In genomic region chr7:47923081-47923875, GRCh38 we compare ENCODE assay signal across 5 cellular contexts. TPM values are rescaled to one million over a fixed set of nuclear protein-coding genes. Genes with fewer than 3 reads are reported as not detected.
DNase-seq lines count a peak whose midpoint lies in the region; ATAC-seq, FAIRE-seq and TF ChIP-seq lines count a peak whose summit lies in the region.
"Not testable (repeated sequence)": the region's sequence is repeated elsewhere in the genome, so short reads cannot be mapped to it uniquely, and the experiment has no call there.

No MANE protein-coding gene starts in this region.

- not testable (repeated sequence) for H3K27me3 Mint-ChIP-seq in Caco-2 (ENCODE audit: insufficient read depth, unreplicated experiment); endodermal cell (ENCODE audit: insufficient read depth); progenitor cell of endocrine pancreas; type B pancreatic cell

- not testable (repeated sequence) for TF ChIP-seq CTCF in Caco-2 (IDR thresholded peaks at IDR 0.05; ENCODE audit: insufficient read depth in 1 of 2, low read depth in 1 of 2, low read length in 1 of 2, severe bottlenecking in 1 of 2, unreplicated experiment in 1 of 2); endodermal cell (conservative IDR thresholded peaks at IDR 0.05); HepG2 (CRISPR knock-in tag; IDR thresholded peaks at IDR 0.05); progenitor cell of endocrine pancreas (IDR thresholded peaks at IDR 0.05; ENCODE audit: unreplicated experiment); type B pancreatic cell (conservative IDR thresholded peaks at IDR 0.05)

- not testable (repeated sequence) for H3K36me3 Mint-ChIP-seq in Caco-2 (ENCODE audit: insufficient read depth, unreplicated experiment); type B pancreatic cell
- H3K36me3 Mint-ChIP-seq in endodermal cell (ENCODE audit: low read depth), result peaks cover 20% of the 10 kb centered on the region
- H3K36me3 Mint-ChIP-seq in progenitor cell of endocrine pancreas (ENCODE audit: insufficient read depth), result peaks cover 11% of the 10 kb centered on the region

- not testable (repeated sequence) for H4K20me1 ChIP-seq in HepG2 (ENCODE audit: insufficient read depth, low read length)

- not testable (repeated sequence) for H3K27ac ChIP-seq in endodermal cell (ENCODE audit: low read depth, low read length); HepG2 (ENCODE audit: extremely low read length, insufficient read depth, low read length)

- H3K4me3 Mint-ChIP-seq in Caco-2 (ENCODE audit: unreplicated experiment); endodermal cell; progenitor cell of endocrine pancreas (ENCODE audit: low read depth); type B pancreatic cell: not testable (repeated sequence)

- intact Hi-C loops in Caco-2 (cut with micrococcal nuclease; ENCODE audit: unreplicated experiment); HepG2 (cut with micrococcal nuclease; ENCODE audit: unreplicated experiment): not testable (repeated sequence)

- H3K4me2 ChIP-seq in HepG2 (ENCODE audit: low read depth, low read length), result not testable (repeated sequence)

- DNase-seq in Caco-2, result peak; percentile 29 to 65
- peak; percentile 38 for DNase-seq in endodermal cell
- DNase-seq in HepG2 (ENCODE audit: low spot score); progenitor cell of endocrine pancreas (ENCODE audit: low spot score, unreplicated experiment); type B pancreatic cell (ENCODE audit: extremely low spot score, unreplicated experiment): not testable (repeated sequence)

- H3K9me3 Mint-ChIP-seq in Caco-2 (ENCODE audit: unreplicated experiment), result peaks cover 12% of the 10 kb centered on the region
- H3K9me3 Mint-ChIP-seq in endodermal cell, result peaks cover 46% of the 10 kb centered on the region
- peaks cover 28% of the 10 kb centered on the region for H3K9me3 Mint-ChIP-seq in progenitor cell of endocrine pancreas (ENCODE audit: low read depth)
- H3K9me3 Mint-ChIP-seq in type B pancreatic cell, result not testable (repeated sequence)

- not testable (repeated sequence) for H3K9ac ChIP-seq in endodermal cell (ENCODE audit: extremely low read depth, low read length, poor library complexity, severe bottlenecking); HepG2 (ENCODE audit: insufficient read depth, low read depth, low read length)

- H3K4me3 ChIP-seq in Caco-2 (ENCODE audit: low read depth, low read length); HepG2 (replicated peaks in 1 of 3; ENCODE audit: insufficient read depth in 1 of 3, low read depth in 2 of 3, low read length in 3 of 3): not testable (repeated sequence)
- peak overlapping the region; percentile 46 for H3K4me3 ChIP-seq in endodermal cell (ENCODE audit: low read length)

- H2AFZ ChIP-seq in HepG2 (ENCODE audit: low read length), result not testable (repeated sequence)

- H3K79me2 ChIP-seq in HepG2 (ENCODE audit: insufficient read depth, low read length), result not testable (repeated sequence)

- CTCF ChIA-PET in Caco-2 (lab: Charles Lee); HepG2 (lab: Yijun Ruan, JAX; ENCODE audit: low intra/inter-chr PET ratio, low total read pairs): not testable (repeated sequence)

- H3K9me3 ChIP-seq in Caco-2; HepG2 (ENCODE audit: low read length): not testable (repeated sequence)
- H3K9me3 ChIP-seq in endodermal cell (ENCODE audit: control insufficient read depth, low read length), result peaks cover 39% of the 10 kb centered on the region

- ATAC-seq in HepG2, result not testable (repeated sequence)

- not testable (repeated sequence) for H3K36me3 ChIP-seq in Caco-2 (ENCODE audit: control insufficient read depth, insufficient read depth, low read length); endodermal cell (ENCODE audit: control insufficient read depth, insufficient read depth, low read length); HepG2 (replicated peaks in 1 of 2; ENCODE audit: control insufficient read depth in 1 of 2, insufficient read depth in 2 of 2, low read length in 2 of 2)

- POLR2A ChIA-PET in Caco-2 (lab: Charles Lee); HepG2 (lab: Yijun Ruan, JAX): not testable (repeated sequence)

- in situ Hi-C loops in HepG2 (cut with HindIII; ENCODE audit: extremely low pct_ligation_motif_present, low pct_unique_long_range_greater_than_20kb), result not testable (repeated sequence)

- TF ChIP-seq RAD21 in HepG2 (CRISPR knock-in tag; IDR thresholded peaks at IDR 0.05), result not testable (repeated sequence)

- FAIRE-seq in HepG2 (lab: Jason Lieb, UNC), result not testable (repeated sequence)

- not testable (repeated sequence) for H3K27me3 ChIP-seq in Caco-2 (replicated peaks; ENCODE audit: control insufficient read depth, insufficient read depth, low read length); endodermal cell (ENCODE audit: control insufficient read depth, insufficient read depth, low read length, poor library complexity, severe bottlenecking); HepG2 (ENCODE audit: control insufficient read depth in 1 of 2, insufficient read depth in 2 of 2, low read length in 2 of 2)

- TF ChIP-seq POLR2A in HepG2 (IDR thresholded peaks at IDR 0.05; ENCODE audit: insufficient read depth in 1 of 2, low read depth in 2 of 2, low read length in 2 of 2), result not testable (repeated sequence)

- not testable (repeated sequence) for TF ChIP-seq EP300 in HepG2 (IDR thresholded peaks at IDR 0.05; ENCODE audit: low read depth in 2 of 2, low read length in 2 of 2); HepG2 (CRISPR knock-in tag; IDR thresholded peaks at IDR 0.05; ENCODE audit: borderline replicate concordance)

- not testable (repeated sequence) for H3K4me1 ChIP-seq in Caco-2; endodermal cell (ENCODE audit: control insufficient read depth, insufficient read depth, low read length); HepG2 (ENCODE audit: insufficient read depth, low read length)

- 79% methylated on average over 6 of the region's 8 CpGs; no CpG with 5 or more reads in 1 of the 2 experiments for WGBS in endodermal cell (ENCODE audit: insufficient coverage in 1 of 2, insufficient read length in 1 of 2), 2 experiments
- WGBS in HepG2 (ENCODE audit: low lambda C conversion rate), result 15% methylated on average over 8 of the region's 8 CpGs

- not testable (repeated sequence) for H3K4me1 Mint-ChIP-seq in Caco-2 (ENCODE audit: low read depth, unreplicated experiment); endodermal cell; type B pancreatic cell (ENCODE audit: unreplicated experiment)
- H3K4me1 Mint-ChIP-seq in progenitor cell of endocrine pancreas (ENCODE audit: low read depth), result peaks cover 14% of the 10 kb centered on the region

- not testable (repeated sequence) for H3K27ac Mint-ChIP-seq in Caco-2 (ENCODE audit: unreplicated experiment)
- H3K27ac Mint-ChIP-seq in endodermal cell, result peak overlapping the region; percentile 52
- peak overlapping the region; percentile 88 for H3K27ac Mint-ChIP-seq in progenitor cell of endocrine pancreas
- peak overlapping the region; percentile 47 for H3K27ac Mint-ChIP-seq in type B pancreatic cell

- not testable (repeated sequence) for BruUV-seq in Caco-2 (replicated peaks; lab: Mats Ljungman, UMichigan); HepG2 (replicated peaks; lab: Mats Ljungman, UMichigan)

RNA-seq across cellular contexts. Expression of gene PKD1L1, which starts 25.0 kb away (rescaled TPM):
- total RNA-seq in Caco-2 (2022) (0.25 and 0.28 TPM in 2 replicates), endodermal cell (under 1 TPM; 0.13 to 0.20 TPM), HepG2 (2016; rRNA removed; fragmentation: Illumina TruSeq; extraction: Trizol) (not detected in 2 replicates), progenitor cell of endocrine pancreas (0.67 and 0.89 TPM in 2 replicates), type B pancreatic cell (ENCODE audit: low replicate concordance) (0.17 and 0.67 TPM in 2 replicates)
- 0.18 TPM for polyA plus RNA-seq in endodermal cell (2013, experiment 1 of 2)
- 0.08 TPM for polyA plus RNA-seq in endodermal cell (2013, experiment 2 of 2)
- not detected in 2 replicates for total RNA-seq in HepG2 (2016; cell fraction: cytosol; rRNA removed; fragmentation: Illumina TruSeq; extraction: Trizol; ENCODE audit: low read depth)
- total RNA-seq in HepG2 (2016; cell fraction: insoluble cytoplasmic fraction; rRNA removed; fragmentation: Illumina TruSeq; extraction: Trizol), result 0.02 TPM in 1 of 2 replicates, not detected in the other
- total RNA-seq in HepG2 (2016; cell fraction: membrane; rRNA removed; fragmentation: Illumina TruSeq; extraction: Trizol), result 0.03 TPM in 1 of 2 replicates, not detected in the other
- total RNA-seq in HepG2 (2016; cell fraction: nucleus; rRNA removed; fragmentation: Illumina TruSeq; extraction: Trizol), result 0.06 TPM in 1 of 2 replicates, not detected in the other
- 0.01 TPM in 2 replicates for polyA plus RNA-seq in HepG2 (2011; rRNA removed)
- polyA plus RNA-seq in HepG2 (2011; cell fraction: cytosol; rRNA removed), result 0.04 TPM in 1 of 2 replicates, not detected in the other
- polyA plus RNA-seq in HepG2 (2011; cell fraction: nucleus; rRNA removed), result 0.09 and 0.11 TPM in 2 replicates
- polyA plus RNA-seq in HepG2 (2012), result 0.03 TPM in 1 of 2 replicates, not detected in the other
- not detected in 2 replicates for polyA plus RNA-seq in HepG2 (2016; cell fraction: cytosol; fragmentation: Illumina TruSeq; extraction: Trizol; ENCODE audit: low read depth)
- polyA plus RNA-seq in HepG2 (2016; cell fraction: insoluble cytoplasmic fraction; fragmentation: Illumina TruSeq; extraction: Trizol; ENCODE audit: low read depth), result not detected in 2 replicates
- not detected in 2 replicates for polyA plus RNA-seq in HepG2 (2016; cell fraction: membrane; fragmentation: Illumina TruSeq; extraction: Trizol; ENCODE audit: low read depth)
- not detected in 2 replicates for polyA plus RNA-seq in HepG2 (2016; cell fraction: nucleus; fragmentation: Illumina TruSeq; extraction: Trizol; ENCODE audit: insufficient read depth, low read depth)
- polyA minus RNA-seq in HepG2 (2011; rRNA and poly(A)+ RNA removed; ENCODE audit: low replicate concordance), result 0.02 and 0.50 TPM in 2 replicates
- polyA minus RNA-seq in HepG2 (2011; cell fraction: cytosol; rRNA and poly(A)+ RNA removed), result not detected in 2 replicates
- polyA minus RNA-seq in HepG2 (2011; cell fraction: nucleus; rRNA and poly(A)+ RNA removed), result 0.12 and 0.13 TPM in 2 replicates

RNA-seq across cellular contexts. Expression of gene HUS1, which starts 56.1 kb away (rescaled TPM):
- 31.3 and 32.3 TPM in 2 replicates for total RNA-seq in Caco-2 (2022)
- total RNA-seq in endodermal cell, result 10 to 100 TPM; 37.0 to 42.5 TPM
- 19.0 TPM for polyA plus RNA-seq in endodermal cell (2013, experiment 1 of 2)
- 21.8 TPM for polyA plus RNA-seq in endodermal cell (2013, experiment 2 of 2)
- total RNA-seq in HepG2 (2016; rRNA removed; fragmentation: Illumina TruSeq; extraction: Trizol), result 16.9 and 23.4 TPM in 2 replicates
- total RNA-seq in HepG2 (2016; cell fraction: cytosol; rRNA removed; fragmentation: Illumina TruSeq; extraction: Trizol; ENCODE audit: low read depth), result 5.3 and 6.1 TPM in 2 replicates
- total RNA-seq in HepG2 (2016; cell fraction: insoluble cytoplasmic fraction; rRNA removed; fragmentation: Illumina TruSeq; extraction: Trizol), result 18.0 and 19.9 TPM in 2 replicates
- total RNA-seq in HepG2 (2016; cell fraction: membrane; rRNA removed; fragmentation: Illumina TruSeq; extraction: Trizol), result 8.5 and 9.4 TPM in 2 replicates
- 22.2 and 23.7 TPM in 2 replicates for total RNA-seq in HepG2 (2016; cell fraction: nucleus; rRNA removed; fragmentation: Illumina TruSeq; extraction: Trizol)
- 12.2 and 14.8 TPM in 2 replicates for polyA plus RNA-seq in HepG2 (2011; rRNA removed)
- 7.0 and 10.4 TPM in 2 replicates for polyA plus RNA-seq in HepG2 (2011; cell fraction: cytosol; rRNA removed)
- 10.9 and 14.7 TPM in 2 replicates for polyA plus RNA-seq in HepG2 (2011; cell fraction: nucleus; rRNA removed)
- polyA plus RNA-seq in HepG2 (2012), result 9.9 and 10.9 TPM in 2 replicates
- polyA plus RNA-seq in HepG2 (2016; cell fraction: cytosol; fragmentation: Illumina TruSeq; extraction: Trizol; ENCODE audit: low read depth), result 7.2 and 8.7 TPM in 2 replicates
- 17.7 and 20.2 TPM in 2 replicates for polyA plus RNA-seq in HepG2 (2016; cell fraction: insoluble cytoplasmic fraction; fragmentation: Illumina TruSeq; extraction: Trizol; ENCODE audit: low read depth)
- 7.8 and 8.6 TPM in 2 replicates for polyA plus RNA-seq in HepG2 (2016; cell fraction: membrane; fragmentation: Illumina TruSeq; extraction: Trizol; ENCODE audit: low read depth)
- polyA plus RNA-seq in HepG2 (2016; cell fraction: nucleus; fragmentation: Illumina TruSeq; extraction: Trizol; ENCODE audit: insufficient read depth, low read depth), result 12.5 and 17.0 TPM in 2 replicates
- 20.3 and 31.5 TPM in 2 replicates for polyA minus RNA-seq in HepG2 (2011; rRNA and poly(A)+ RNA removed; ENCODE audit: low replicate concordance)
- polyA minus RNA-seq in HepG2 (2011; cell fraction: cytosol; rRNA and poly(A)+ RNA removed), result 11.4 and 15.3 TPM in 2 replicates
- polyA minus RNA-seq in HepG2 (2011; cell fraction: nucleus; rRNA and poly(A)+ RNA removed), result 45.4 and 51.8 TPM in 2 replicates
- total RNA-seq in progenitor cell of endocrine pancreas, result 45.1 and 50.0 TPM in 2 replicates
- 26.4 and 34.5 TPM in 2 replicates for total RNA-seq in type B pancreatic cell (ENCODE audit: low replicate concordance)
